ENCODE assay signal across 22 cellular contexts in genomic region chr13:100564444-100565223, GRCh38. TPM values are rescaled to one million over a fixed set of nuclear protein-coding genes. Genes with fewer than 3 reads are reported as not detected.
DNase-seq lines count a peak whose midpoint lies in the region; ATAC-seq and TF ChIP-seq lines count a peak whose summit lies in the region.
"Had no signal": no experiment of that assay in that cellular context is flagged by ENCODE, and none has a peak within 500 bp of the region (broad histone marks: within the 10 kb centered on the region; RNA-seq: fewer than 3 reads in every experiment).

No MANE protein-coding gene starts in this region.

- H3K27me3 ChIP-seq in testis: no peaks in the 10 kb centered on the region
- no peaks in the 10 kb centered on the region; the same call in 1 of the 2 replicates for H3K27me3 ChIP-seq in GM23248 (replicated peaks; ENCODE audit: insufficient read depth)

- H3K9me2 ChIP-seq in GM23248 (ENCODE audit: insufficient read depth): no peaks in the 10 kb centered on the region

- H3K4me3 ChIP-seq in testis (no peak overlapping the region), GM23248 (no peak overlapping the region)
- H3K4me3 ChIP-seq: GM12878 had no signal

- H3K27ac Mint-ChIP-seq in activated T-helper 17 cell treated with anti-CD3 and anti-CD28 coated beads, Interleukin-2, amount 50 U/mL, for 72 hours: peak overlapping the region; percentile 49
- H3K27ac Mint-ChIP-seq: CD8-positive, alpha-beta T cell had no signal

- H3K27me3 Mint-ChIP-seq in activated T-helper 17 cell treated with anti-CD3 and anti-CD28 coated beads, Interleukin-2, amount 50 U/mL, for 72 hours: no peaks in the 10 kb centered on the region

- no peak overlapping the region for H3K4me3 Mint-ChIP-seq in activated T-helper 17 cell treated with anti-CD3 and anti-CD28 coated beads, Interleukin-2, amount 50 U/mL, for 72 hours
- H3K4me3 Mint-ChIP-seq: CD8-positive, alpha-beta T cell had no signal

- H3K9me3 ChIP-seq in testis (no peaks in the 10 kb centered on the region), GM23248 (ENCODE audit: low read depth) (no peaks in the 10 kb centered on the region)

- intact Hi-C loops in testis (cut with DNase I; ENCODE audit: low total_unique reads): no loop called here

- H3K4me1 Mint-ChIP-seq in activated T-helper 17 cell treated with anti-CD3 and anti-CD28 coated beads, Interleukin-2, amount 50 U/mL, for 72 hours: no peaks in the 10 kb centered on the region

- in situ Hi-C loops in GM23248 (cut with MboI): no loop called here

- 64 to 65% methylated on average over 13 of the region's 13 CpGs for WGBS in testis, 2 donors
- WGBS in GM23248 (ENCODE audit: low coverage in 1 of 2, low lambda C conversion rate in 2 of 2, missing lambda C conversion rate in 2 of 2), 2 experiments: 84 to 86% methylated on average over 11 to 13 of the region's 13 CpGs

- no peak overlapping the region for H3K4me2 ChIP-seq in GM23248 (ENCODE audit: unreplicated experiment)

- H3K36me3 Mint-ChIP-seq in activated T-helper 17 cell treated with anti-CD3 and anti-CD28 coated beads, Interleukin-2, amount 50 U/mL, for 72 hours (ENCODE audit: low read depth): no peaks in the 10 kb centered on the region

- H3F3A ChIP-seq in GM23248 (ENCODE audit: insufficient read depth): no peaks in the 10 kb centered on the region

- H3K27ac ChIP-seq in testis: peak overlapping the region; percentile 65 to 72
- no peak overlapping the region for H3K27ac ChIP-seq in GM23248

- no peak for TF ChIP-seq CTCF in testis (IDR thresholded peaks at IDR 0.05)

- H3K79me2 ChIP-seq in GM23248 (ENCODE audit: insufficient read depth): no peaks in the 10 kb centered on the region

- H2AFZ ChIP-seq in GM23248: no peak overlapping the region

- no peak for TF ChIP-seq POLR2A in testis (IDR thresholded peaks at IDR 0.05)

- ATAC-seq in activated T-helper 17 cell treated with anti-CD3 and anti-CD28 coated beads, Interleukin-2, amount 50 U/mL, for 72 hours (replicated peaks): no peak
- peak; percentile 51 for ATAC-seq in left lobe of liver
- ATAC-seq: CD8-positive, alpha-beta T cell; GM12878; PC-3 had no signal

- DNase-seq in NCI-H2107 treated with DMSO at 0.1 percent for 48 hours (lab: John Stamatoyannopoulos, UW; ENCODE audit: unreplicated experiment) (peak; percentile 29), NCI-H2107 (lab: John Stamatoyannopoulos, UW) (no peak), left lobe of liver (ENCODE audit: low spot score) (no peak), testis (no peak), T-helper 9 cell (no peak), GM23248 (no peak), nucleus accumbens (lab: John Stamatoyannopoulos, UW) (no peak)
- DNase-seq: 8988T; AML-193; C1 segment of cervical spinal cord; CD8-positive, alpha-beta T cell; KBM-7; NCI-H1092; NCI-H146; NCI-H2029; NCI-H2171; NCI-H446; NCI-H526; PC-3; Right ventricle myocardium superior had no signal

- H3K36me3 ChIP-seq in testis (ENCODE audit: low read depth, missing control alignments): no peaks in the 10 kb centered on the region
- H3K36me3 ChIP-seq in GM23248 (ENCODE audit: low read depth): no peaks in the 10 kb centered on the region

- H4K20me1 ChIP-seq in GM23248 (ENCODE audit: insufficient read depth): no peaks in the 10 kb centered on the region

- H3K9me3 Mint-ChIP-seq in activated T-helper 17 cell treated with anti-CD3 and anti-CD28 coated beads, Interleukin-2, amount 50 U/mL, for 72 hours: no peaks in the 10 kb centered on the region
- H3K9me3 Mint-ChIP-seq: CD8-positive, alpha-beta T cell had no signal

- no peak overlapping the region for H3K9ac ChIP-seq in GM23248

- peaks cover 31% of the 10 kb centered on the region for H3K4me1 ChIP-seq in testis
- no peaks in the 10 kb centered on the region for H3K4me1 ChIP-seq in GM23248 (ENCODE audit: insufficient read depth)

RNA-seq across cellular contexts. Expression of gene GGACT, which starts 24.0 kb away (rescaled TPM):
- 1 to 10 TPM; 1.2 to 1.7 TPM for total RNA-seq in activated T-helper 17 cell treated with anti-CD3 and anti-CD28 coated beads, Interleukin-2, amount 50 U/mL, for 72 hours
- total RNA-seq in left lobe of liver (9.6 TPM), testis (10 to 100 TPM; 18.9 to 30.0 TPM)
- polyA plus RNA-seq in testis (ENCODE audit: insufficient read depth, low read depth, low replicate concordance) (9.8 TPM), GM23248 (2016; fragmentation: Nextera tagmentation; extraction: Ambion mirVana) (5.7 and 8.5 TPM in 2 replicates)
- total RNA-seq in GM23248 (2014; rRNA removed; shearing (Covaris generic)): 1.6 and 2.8 TPM in 2 replicates
